ENCODE assay signal across 13 cellular contexts in the genomic region with DNA sequence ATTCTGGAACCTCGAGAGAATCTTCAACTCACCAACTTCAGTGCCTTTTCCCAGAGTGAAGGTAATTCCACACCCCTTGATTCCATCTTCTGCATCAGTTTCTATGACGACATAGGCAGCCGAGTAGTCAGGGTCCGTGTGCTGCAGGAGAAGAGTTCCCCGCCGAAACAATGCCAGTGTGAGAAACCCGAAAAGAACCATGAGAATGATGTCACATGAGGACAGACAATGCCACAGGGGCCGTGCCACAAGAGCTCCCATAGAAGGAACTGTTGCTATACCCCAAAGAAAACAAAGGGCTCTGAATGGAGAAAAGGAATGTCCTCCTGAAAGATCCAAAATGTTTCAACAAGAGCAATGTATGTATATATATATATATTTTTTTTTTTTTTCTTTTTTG.
"Had no signal": no experiment of that assay in that cellular context is flagged by ENCODE, and none has a peak within 500 bp of the region (broad histone marks: within the 10 kb centered on the region; RNA-seq: fewer than 3 reads in every experiment).

No MANE protein-coding gene starts in this region.

- DNase-seq: activated CD4-positive, alpha-beta T cell treated with anti-CD3 and anti-CD28 coated beads for 4 hours; amniotic stem cell; brain microvascular endothelial cell; foreskin melanocyte; heart right ventricle; left ventricle myocardium superior; SJCRH30; stimulated activated naive B cell treated with anti-CD40 and anti-IgM and Interleukin-4, amounts not matched to agents 10 μg/mL and 1 μg/mL and 100 μg/mL, for 72 hours; upper lobe of left lung had no signal

- H3K36me3 ChIP-seq: brain microvascular endothelial cell, neutrophil, SJCRH30 had no signal

- ATAC-seq: heart right ventricle; right lobe of liver; stimulated activated naive B cell treated with anti-CD40 and anti-IgM and Interleukin-4, amounts not matched to agents 10 μg/mL and 1 μg/mL and 100 μg/mL, for 72 hours had no signal

- H3K9me3 Mint-ChIP-seq: activated naive CD4-positive, alpha-beta T cell treated with anti-CD3 and anti-CD28 coated beads, Interleukin-2, amount 50 U/mL, for 24 hours; stimulated activated naive B cell treated with anti-CD40 and anti-IgM and Interleukin-4, amounts not matched to agents 10 μg/mL and 1 μg/mL and 100 μg/mL, for 72 hours had no signal

- H3K27ac ChIP-seq: brain microvascular endothelial cell, heart right ventricle, neutrophil, right lobe of liver, SJCRH30, upper lobe of left lung had no signal

- H3K4me1 ChIP-seq: SJCRH30 had no signal

- H3K9me3 ChIP-seq: heart right ventricle, neutrophil, right lobe of liver, SJCRH30, upper lobe of left lung had no signal

- H3K4me3 ChIP-seq: heart right ventricle, right lobe of liver, SJCRH30, upper lobe of left lung had no signal

- H3K27me3 ChIP-seq: brain microvascular endothelial cell, heart right ventricle, right lobe of liver, SJCRH30, upper lobe of left lung had no signal

- H3K4me3 Mint-ChIP-seq: activated naive CD4-positive, alpha-beta T cell treated with anti-CD3 and anti-CD28 coated beads, Interleukin-2, amount 50 U/mL, for 24 hours; stimulated activated naive B cell treated with anti-CD40 and anti-IgM and Interleukin-4, amounts not matched to agents 10 μg/mL and 1 μg/mL and 100 μg/mL, for 72 hours had no signal

- H3K27ac Mint-ChIP-seq: activated naive CD4-positive, alpha-beta T cell treated with anti-CD3 and anti-CD28 coated beads, Interleukin-2, amount 50 U/mL, for 24 hours; progenitor cell of endocrine pancreas; stimulated activated naive B cell treated with anti-CD40 and anti-IgM and Interleukin-4, amounts not matched to agents 10 μg/mL and 1 μg/mL and 100 μg/mL, for 72 hours had no signal

- H3K27me3 Mint-ChIP-seq: activated naive CD4-positive, alpha-beta T cell treated with anti-CD3 and anti-CD28 coated beads, Interleukin-2, amount 50 U/mL, for 24 hours; progenitor cell of endocrine pancreas had no signal
